8 cellular contexts compared by ENCODE assay signal in the genomic region with DNA sequence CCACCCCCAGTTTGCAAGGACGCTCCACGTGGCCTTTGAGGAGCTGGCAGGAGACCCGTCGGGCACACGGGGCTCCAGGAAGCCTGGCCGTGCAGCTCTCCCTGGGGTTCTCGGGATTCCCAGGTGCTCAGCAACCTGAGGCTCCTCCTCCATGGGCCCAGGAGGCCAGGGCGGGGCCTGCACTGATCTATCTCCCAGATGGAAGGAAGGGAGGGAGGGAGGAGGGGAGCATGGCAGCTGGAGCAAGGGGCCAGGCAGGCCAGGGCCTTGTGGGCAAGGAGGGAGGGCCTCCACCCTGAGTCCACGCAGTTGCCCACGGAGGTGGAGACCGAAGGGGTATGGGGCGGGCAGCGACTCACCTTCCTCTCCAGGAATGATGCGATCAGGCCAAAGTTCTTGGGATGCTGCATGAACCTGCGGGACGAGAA.
DNase-seq lines count a peak whose midpoint lies in the region; ATAC-seq and TF ChIP-seq lines count a peak whose summit lies in the region.

No MANE protein-coding gene starts in this region.

- no peak overlapping the region; the same call in 1 of the 2 replicates for H3K14ac ChIP-seq in H9 (ENCODE audit: insufficient read depth, low read length)

- intact Hi-C loops in left ventricle myocardium superior (cut with micrococcal nuclease): no loop called here
- intact Hi-C loops in stomach (cut with DNase I; ENCODE audit: low total_unique reads): no loop called here

- H3K4ac ChIP-seq in H9 (ENCODE audit: low read depth, low read length): no peak overlapping the region

- no peaks in the 10 kb centered on the region for H3K79me2 ChIP-seq in H9 (ENCODE audit: insufficient read depth, low read length)

- H3K4me3 Mint-ChIP-seq in H9: no peak overlapping the region

- H3K9ac ChIP-seq in H9 (ENCODE audit: extremely low read depth, insufficient read length, low read length): no peak overlapping the region

- TF ChIP-seq EP300 in stomach (IDR thresholded peaks at IDR 0.05): no peak

- H3K4me2 ChIP-seq in H9 (ENCODE audit: insufficient read depth, insufficient read length, low read length): no peak overlapping the region

- no peak overlapping the region for H4K8ac ChIP-seq in H9 (replicated peaks; ENCODE audit: insufficient read length, low read depth, low read length)

- H3K4me3 ChIP-seq in RWPE2 (ENCODE audit: severe bottlenecking) (no peak overlapping the region), stomach (peak overlapping the region in 3 of 4 donors; percentile 14 to 34 (median 21))

- H2BK20ac ChIP-seq in H9 (ENCODE audit: low read depth, low read length, poor library complexity, severe bottlenecking): no peak overlapping the region

- no peaks in the 10 kb centered on the region for H3K79me1 ChIP-seq in H9 (ENCODE audit: insufficient read depth, low read depth, low read length, poor library complexity, severe bottlenecking)

- no peaks in the 10 kb centered on the region for H3K9me3 Mint-ChIP-seq in H9

- peak; percentile 76 for DNase-seq in H9
- DNase-seq in RWPE2 (ENCODE audit: low spot score): no peak
- DNase-seq in left ventricle myocardium superior: no peak
- peak; percentile 77 for DNase-seq in stomach
- DNase-seq in activated naive CD4-positive, alpha-beta T cell treated with Interleukin-2 at 50 U/mL for 16 hours: no peak
- DNase-seq in EL: no peak

- H4K91ac ChIP-seq in H9 (ENCODE audit: insufficient read length, low read depth, low read length): no peak overlapping the region

- no peak overlapping the region for H4K5ac ChIP-seq in H9 (ENCODE audit: insufficient read length, low read depth, low read length)

- no CpG with 5 or more reads among the region's 16 CpGs for WGBS in H9 (ENCODE audit: extremely low coverage, insufficient read length, low lambda C conversion rate)
- WGBS in stomach, 5 donors: 24 to 53% (median 25%) methylated on average over 8 to 16 of the region's 16 CpGs

- no peaks in the 10 kb centered on the region for H3K27me3 Mint-ChIP-seq in H9 (ENCODE audit: low read depth)

- no peak overlapping the region; a peak in 1 of 7 replicates for H3K27ac Mint-ChIP-seq in H9

- peaks cover 29 to 79% (median 61%) of the 10 kb centered on the region in 3 experiments; a peak in 6 of 7 replicates for H3K36me3 Mint-ChIP-seq in H9 (ENCODE audit: insufficient read depth in 1 of 3, low read depth in 3 of 3)

- H3K23ac ChIP-seq in H9 (ENCODE audit: insufficient read length, low read depth, low read length): no peak overlapping the region

- H4K20me1 ChIP-seq in H9 (ENCODE audit: control insufficient read depth, insufficient read depth, insufficient read length): no peaks in the 10 kb centered on the region

- no peak for TF ChIP-seq POLR2A in stomach (IDR thresholded peaks at IDR 0.05)

- H3K27me3 ChIP-seq in H9 (ENCODE audit: insufficient read depth, low read length) (no peaks in the 10 kb centered on the region), RWPE2 (ENCODE audit: insufficient read depth, poor library complexity, severe bottlenecking) (no peaks in the 10 kb centered on the region), stomach (no peaks in the 10 kb centered on the region)

- H3K4me1 Mint-ChIP-seq in H9: peaks cover 9 to 17% of the 10 kb centered on the region in 2 experiments

- no peak overlapping the region for H3K56ac ChIP-seq in H9 (ENCODE audit: insufficient read length, low read depth, low read length)

- no peaks in the 10 kb centered on the region for H3K23me2 ChIP-seq in H9 (ENCODE audit: insufficient read length, low read depth, low read length, poor library complexity, severe bottlenecking)

- no peaks in the 10 kb centered on the region for H3K9me3 ChIP-seq in H9 (ENCODE audit: control insufficient read depth, low read depth, low read length)
- H3K9me3 ChIP-seq in RWPE2 (ENCODE audit: severe bottlenecking): no peaks in the 10 kb centered on the region
- no peaks in the 10 kb centered on the region for H3K9me3 ChIP-seq in stomach

- no peak overlapping the region for H3K18ac ChIP-seq in H9 (ENCODE audit: insufficient read length, low read depth, low read length)

- no peak overlapping the region for H2BK120ac ChIP-seq in H9 (ENCODE audit: low read depth, low read length, poor library complexity, severe bottlenecking)

- TF ChIP-seq CTCF in H9 (conservative IDR thresholded peaks at IDR 0.05): no peak
- no peak for TF ChIP-seq CTCF in RWPE2 (IDR thresholded peaks at IDR 0.05; ENCODE audit: poor library complexity, severe bottlenecking)
- TF ChIP-seq CTCF in stomach (IDR thresholded peaks at IDR 0.05): no peak

- H3K36me3 ChIP-seq in RWPE2 (ENCODE audit: low read depth) (peaks cover 65% of the 10 kb centered on the region), stomach (peaks cover 32 to 79% (median 68%) of the 10 kb centered on the region in 4 donors)

- H2BK15ac ChIP-seq in H9 (ENCODE audit: low read depth, low read length): no peak overlapping the region

- H3K27ac ChIP-seq in H9 (ENCODE audit: insufficient read length, low read depth, low read length): no peak overlapping the region
- peak overlapping the region; percentile 96 for H3K27ac ChIP-seq in RWPE2 (ENCODE audit: poor library complexity, severe bottlenecking)
- peak overlapping the region; percentile 90 to 96 (median 92) for H3K27ac ChIP-seq in stomach

- H2BK5ac ChIP-seq in H9 (ENCODE audit: insufficient read length, low read length): no peak overlapping the region

- peak; percentile 72 for ATAC-seq in RWPE2 (ENCODE audit: low read depth)
- ATAC-seq in left ventricle myocardium superior: peak; percentile 14
- ATAC-seq in GM21825 (IDR thresholded peaks at IDR 0.05; ENCODE audit: unreplicated experiment): no peak
- no peak for ATAC-seq in GM19397 (IDR thresholded peaks at IDR 0.05; ENCODE audit: unreplicated experiment)

- no peak overlapping the region for H2BK12ac ChIP-seq in H9 (ENCODE audit: insufficient read length, low read depth, low read length)

- H2AFZ ChIP-seq in H9 (ENCODE audit: low read length): no peak overlapping the region

- no peak overlapping the region for H2AK5ac ChIP-seq in H9 (ENCODE audit: insufficient read length, low read length)

- no peak overlapping the region for H3T11ph ChIP-seq in H9 (ENCODE audit: low read length)

- H3K4me1 ChIP-seq in H9 (ENCODE audit: insufficient read depth, low read length) (no peaks in the 10 kb centered on the region; the same call in 1 of the 2 replicates), RWPE2 (ENCODE audit: insufficient read depth, poor library complexity, severe bottlenecking) (peaks cover 18% of the 10 kb centered on the region), stomach (peaks cover 32 to 50% (median 44%) of the 10 kb centered on the region in 4 donors)

Comparison
In these comparisons a context has a peak if more than half of its experiments do, and no peak if none do; other contexts are left out.
1. DNase-seq: peak in H9 (single experiment) and stomach (single experiment); none in RWPE2 (single experiment), left ventricle myocardium superior (single experiment), activated naive CD4-positive, alpha-beta T cell treated with Interleukin-2 at 50 U/mL for 16 hours (single experiment) and EL (single experiment).
2. ATAC-seq: peak in RWPE2 (single experiment) and left ventricle myocardium superior (single experiment); none in GM21825 (single experiment) and GM19397 (single experiment).